ENCODE assay signal across 17 cellular contexts in the genomic region with DNA sequence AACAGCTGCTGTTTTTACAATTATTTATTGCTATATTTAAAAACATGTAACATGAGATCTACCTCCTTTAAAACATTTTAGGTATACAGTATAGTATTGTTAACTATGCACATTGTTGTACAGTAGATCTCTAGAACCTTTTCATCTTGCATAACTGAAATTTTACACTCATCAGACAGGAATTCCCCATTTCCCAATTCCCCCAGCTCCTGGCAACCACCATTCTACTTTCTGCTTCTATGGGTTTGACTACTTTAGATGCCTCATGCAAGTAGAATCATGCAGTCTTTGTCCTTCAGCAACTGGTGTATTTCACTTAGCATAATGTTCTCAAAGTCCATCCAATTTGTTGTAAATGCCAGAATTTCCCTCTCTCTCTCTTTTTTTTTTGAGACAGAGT. TPM values are rescaled to one million over a fixed set of nuclear protein-coding genes. Genes with fewer than 3 reads are reported as not detected.
DNase-seq lines count a peak whose midpoint lies in the region; ATAC-seq and TF ChIP-seq lines count a peak whose summit lies in the region.
"Had no signal": no experiment of that assay in that cellular context is flagged by ENCODE, and none has a peak within 500 bp of the region (broad histone marks: within the 10 kb centered on the region; RNA-seq: fewer than 3 reads in every experiment).

No MANE protein-coding gene starts in this region.

- no peaks in the 10 kb centered on the region for H3K27me3 ChIP-seq in RWPE2 (ENCODE audit: insufficient read depth, poor library complexity, severe bottlenecking)
- H3K27me3 ChIP-seq in upper lobe of right lung: no peaks in the 10 kb centered on the region
- no peaks in the 10 kb centered on the region for H3K27me3 ChIP-seq in gastrocnemius medialis
- H3K27me3 ChIP-seq: cardiac muscle cell, suprapubic skin had no signal

- H3K36me3 ChIP-seq in RWPE2 (ENCODE audit: low read depth) (no peaks in the 10 kb centered on the region), upper lobe of right lung (no peaks in the 10 kb centered on the region), gastrocnemius medialis (no peaks in the 10 kb centered on the region)
- H3K36me3 ChIP-seq: cardiac muscle cell, lower lobe of right lung, suprapubic skin had no signal

- H3K4me1 ChIP-seq in RWPE2 (ENCODE audit: insufficient read depth, poor library complexity, severe bottlenecking) (peaks cover 10% of the 10 kb centered on the region), upper lobe of right lung (no peaks in the 10 kb centered on the region), gastrocnemius medialis (no peaks in the 10 kb centered on the region)
- H3K4me1 ChIP-seq: lower lobe of right lung, suprapubic skin had no signal

- TF ChIP-seq CTCF in RWPE2 (IDR thresholded peaks at IDR 0.05; ENCODE audit: poor library complexity, severe bottlenecking) (no peak), omental fat pad (IDR thresholded peaks at IDR 0.05) (no peak), upper lobe of right lung (IDR thresholded peaks at IDR 0.05) (no peak), gastrocnemius medialis (IDR thresholded peaks at IDR 0.05 in 4 of 5, conservative IDR thresholded peaks at IDR 0.05 in 1 of 5) (no peak)

- no peak for TF ChIP-seq POLR2A in gastrocnemius medialis (IDR thresholded peaks at IDR 0.05)

- H3K4me3 ChIP-seq in RWPE2 (ENCODE audit: severe bottlenecking) (no peak overlapping the region), upper lobe of right lung (no peak overlapping the region), gastrocnemius medialis (no peak overlapping the region)
- H3K4me3 ChIP-seq: cardiac muscle cell, lower lobe of right lung, skin epidermis, suprapubic skin had no signal

- H3K27ac ChIP-seq in RWPE2 (ENCODE audit: poor library complexity, severe bottlenecking) (peak overlapping the region; percentile 61), epithelial cell of prostate (peak overlapping the region; percentile 29), upper lobe of right lung (no peak overlapping the region), gastrocnemius medialis (no peak overlapping the region)
- H3K27ac ChIP-seq: cardiac muscle cell, lower lobe of right lung, suprapubic skin had no signal

- in situ Hi-C loops in gastrocnemius medialis (cut with MboI; ENCODE audit: low sequenced_read_pairs in 4 of 4): no loop called here

- peak; percentile 50 for DNase-seq in GM04504 (ENCODE audit: low read depth)
- no peak for DNase-seq in RWPE2 (ENCODE audit: low spot score)
- DNase-seq in epithelial cell of prostate (ENCODE audit: low read depth, low spot score): peak; percentile 48
- no peak for DNase-seq in omental fat pad (ENCODE audit: low spot score)
- no peak for DNase-seq in upper lobe of right lung
- DNase-seq in gastrocnemius medialis: no peak
- DNase-seq: activated CD4-positive, alpha-beta memory T cell treated with anti-CD3 and anti-CD28 coated beads for 36 hours; activated effector memory CD4-positive, alpha-beta T cell treated with Interleukin-2 at 50 U/mL for 16 hours; lower lobe of right lung; NCI-H1436 treated with DMSO at 0.1 percent for 48 hours; NCI-H526 treated with DMSO at 0.1 percent for 48 hours; RPMI8226 had no signal

- peak; percentile 96 for ATAC-seq in RWPE2 (ENCODE audit: low read depth)
- peak; percentile 51 for ATAC-seq in omental fat pad (ENCODE audit: low FRiP score)
- ATAC-seq in GM19328 (IDR thresholded peaks at IDR 0.05; ENCODE audit: unreplicated experiment): no peak
- ATAC-seq in upper lobe of right lung: no peak
- no peak for ATAC-seq in HG02973 (IDR thresholded peaks at IDR 0.05; ENCODE audit: unreplicated experiment)
- no peak for ATAC-seq in gastrocnemius medialis
- ATAC-seq: lower lobe of right lung had no signal

- intact Hi-C loops in upper lobe of right lung (cut with DNase I): no loop called here
- intact Hi-C loops in gastrocnemius medialis (cut with DNase I; ENCODE audit: low total_unique reads): no loop called here

- no peaks in the 10 kb centered on the region for H3K9me3 ChIP-seq in RWPE2 (ENCODE audit: severe bottlenecking)
- no peaks in the 10 kb centered on the region for H3K9me3 ChIP-seq in upper lobe of right lung
- H3K9me3 ChIP-seq in gastrocnemius medialis: peaks cover 0 to 5% (median 0%) of the 10 kb centered on the region in 3 donors

RNA-seq across cellular contexts. Expression of gene LSM6, which starts 9.7 kb away (rescaled TPM):
- total RNA-seq in omental fat pad (10 to 100 TPM; 23.2 to 60.1 (median 45.0) TPM), upper lobe of right lung (31.8 TPM), gastrocnemius medialis (10 to 100 TPM; 12.7 to 31.0 (median 15.5) TPM)

RNA-seq across cellular contexts. Expression of gene REELD1, which starts 48.5 kb away (rescaled TPM):
- total RNA-seq in omental fat pad (1 to 10 TPM in 2 of 4 donors, under 1 TPM in 2; 0.24 to 3.6 (median 0.89) TPM), upper lobe of right lung (0.29 TPM), gastrocnemius medialis (under 1 TPM in 1 of 4 donors, not detected in 3; 0.97 TPM)
- total RNA-seq: cardiac muscle cell had no signal

Comparison
In these comparisons a context has a peak if more than half of its experiments do, and no peak if none do; other contexts are left out.
1. DNase-seq: peak in GM04504 (single experiment) and epithelial cell of prostate (single experiment); none in RWPE2 (single experiment), omental fat pad (single experiment), upper lobe of right lung (single experiment) and gastrocnemius medialis (0 of 2).
2. ATAC-seq: peak in RWPE2 (single experiment) and omental fat pad (single experiment); none in GM19328 (single experiment), upper lobe of right lung (single experiment), HG02973 (single experiment) and gastrocnemius medialis (0 of 2).
3. H3K27ac ChIP-seq: peak in RWPE2 (single experiment) and epithelial cell of prostate (single experiment); none in upper lobe of right lung (single experiment) and gastrocnemius medialis (0 of 4).